Comparison of ENCODE assay signal across 1 cellular context in the genomic region with DNA sequence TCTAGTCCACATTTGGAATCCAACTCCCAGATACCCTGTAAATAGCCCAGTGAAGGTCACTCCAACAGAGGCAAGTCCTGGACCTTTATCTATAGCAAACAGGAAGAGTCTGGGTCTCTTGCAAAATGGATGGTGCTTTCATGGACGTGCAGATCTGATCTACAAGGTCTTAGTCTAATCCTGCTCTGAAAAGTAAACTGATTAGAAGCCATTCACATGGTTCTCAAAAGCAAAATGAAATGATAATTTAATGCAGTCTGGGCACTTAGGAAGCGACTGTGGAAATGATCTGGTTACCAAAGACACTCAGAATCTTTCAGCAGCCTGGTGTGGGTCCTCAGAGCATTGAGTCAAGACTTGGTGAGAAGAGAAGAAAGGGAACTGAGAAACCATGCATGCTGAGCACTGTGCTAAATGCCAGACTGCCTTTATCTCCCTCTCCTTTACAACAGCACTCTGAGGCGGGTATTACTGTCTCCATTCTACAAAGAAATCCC.
TF ChIP-seq lines count a peak whose summit lies in the region.

No MANE protein-coding gene starts in this region.

TF ChIP-seq in HepG2, 621 proteins besides CTCF, POLR2A, EP300 and RAD21 (continued from another document and continues in another):
- TF ChIP-seq, protein P1, sequence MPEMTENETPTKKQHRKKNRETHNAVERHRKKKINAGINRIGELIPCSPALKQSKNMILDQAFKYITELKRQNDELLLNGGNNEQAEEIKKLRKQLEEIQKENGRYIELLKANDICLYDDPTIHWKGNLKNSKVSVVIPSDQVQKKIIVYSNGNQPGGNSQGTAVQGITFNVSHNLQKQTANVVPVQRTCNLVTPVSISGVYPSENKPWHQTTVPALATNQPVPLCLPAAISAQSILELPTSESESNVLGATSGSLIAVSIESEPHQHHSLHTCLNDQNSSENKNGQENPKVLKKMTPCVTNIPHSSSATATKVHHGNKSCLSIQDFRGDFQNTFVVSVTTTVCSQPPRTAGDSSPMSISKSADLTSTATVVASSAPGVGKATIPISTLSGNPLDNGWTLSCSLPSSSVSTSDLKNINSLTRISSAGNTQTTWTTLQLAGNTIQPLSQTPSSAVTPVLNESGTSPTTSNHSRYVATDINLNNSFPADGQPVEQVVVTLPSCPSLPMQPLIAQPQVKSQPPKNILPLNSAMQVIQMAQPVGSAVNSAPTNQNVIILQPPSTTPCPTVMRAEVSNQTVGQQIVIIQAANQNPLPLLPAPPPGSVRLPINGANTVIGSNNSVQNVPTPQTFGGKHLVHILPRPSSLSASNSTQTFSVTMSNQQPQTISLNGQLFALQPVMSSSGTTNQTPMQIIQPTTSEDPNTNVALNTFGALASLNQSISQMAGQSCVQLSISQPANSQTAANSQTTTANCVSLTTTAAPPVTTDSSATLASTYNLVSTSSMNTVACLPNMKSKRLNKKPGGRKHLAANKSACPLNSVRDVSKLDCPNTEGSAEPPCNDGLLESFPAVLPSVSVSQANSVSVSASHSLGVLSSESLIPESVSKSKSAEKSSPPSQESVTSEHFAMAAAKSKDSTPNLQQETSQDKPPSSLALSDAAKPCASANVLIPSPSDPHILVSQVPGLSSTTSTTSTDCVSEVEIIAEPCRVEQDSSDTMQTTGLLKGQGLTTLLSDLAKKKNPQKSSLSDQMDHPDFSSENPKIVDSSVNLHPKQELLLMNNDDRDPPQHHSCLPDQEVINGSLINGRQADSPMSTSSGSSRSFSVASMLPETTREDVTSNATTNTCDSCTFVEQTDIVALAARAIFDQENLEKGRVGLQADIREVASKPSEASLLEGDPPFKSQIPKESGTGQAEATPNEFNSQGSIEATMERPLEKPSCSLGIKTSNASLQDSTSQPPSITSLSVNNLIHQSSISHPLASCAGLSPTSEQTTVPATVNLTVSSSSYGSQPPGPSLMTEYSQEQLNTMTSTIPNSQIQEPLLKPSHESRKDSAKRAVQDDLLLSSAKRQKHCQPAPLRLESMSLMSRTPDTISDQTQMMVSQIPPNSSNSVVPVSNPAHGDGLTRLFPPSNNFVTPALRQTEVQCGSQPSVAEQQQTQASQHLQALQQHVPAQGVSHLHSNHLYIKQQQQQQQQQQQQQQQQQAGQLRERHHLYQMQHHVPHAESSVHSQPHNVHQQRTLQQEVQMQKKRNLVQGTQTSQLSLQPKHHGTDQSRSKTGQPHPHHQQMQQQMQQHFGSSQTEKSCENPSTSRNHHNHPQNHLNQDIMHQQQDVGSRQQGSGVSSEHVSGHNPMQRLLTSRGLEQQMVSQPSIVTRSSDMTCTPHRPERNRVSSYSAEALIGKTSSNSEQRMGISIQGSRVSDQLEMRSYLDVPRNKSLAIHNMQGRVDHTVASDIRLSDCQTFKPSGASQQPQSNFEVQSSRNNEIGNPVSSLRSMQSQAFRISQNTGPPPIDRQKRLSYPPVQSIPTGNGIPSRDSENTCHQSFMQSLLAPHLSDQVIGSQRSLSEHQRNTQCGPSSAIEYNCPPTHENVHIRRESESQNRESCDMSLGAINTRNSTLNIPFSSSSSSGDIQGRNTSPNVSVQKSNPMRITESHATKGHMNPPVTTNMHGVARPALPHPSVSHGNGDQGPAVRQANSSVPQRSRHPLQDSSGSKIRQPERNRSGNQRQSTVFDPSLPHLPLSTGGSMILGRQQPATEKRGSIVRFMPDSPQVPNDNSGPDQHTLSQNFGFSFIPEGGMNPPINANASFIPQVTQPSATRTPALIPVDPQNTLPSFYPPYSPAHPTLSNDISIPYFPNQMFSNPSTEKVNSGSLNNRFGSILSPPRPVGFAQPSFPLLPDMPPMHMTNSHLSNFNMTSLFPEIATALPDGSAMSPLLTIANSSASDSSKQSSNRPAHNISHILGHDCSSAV (CRISPR knock-in tag; IDR thresholded peaks at IDR 0.05; ENCODE audit: borderline replicate concordance): no peak
- TF ChIP-seq HOMEZ (CRISPR knock-in tag; IDR thresholded peaks at IDR 0.05; ENCODE audit: low read depth) (peak; percentile 77; the same call in 1 of the 2 replicates), CAMTA2 (CRISPR knock-in tag; IDR thresholded peaks at IDR 0.05; ENCODE audit: borderline replicate concordance) (no peak), DR1 (CRISPR knock-in tag; IDR thresholded peaks at IDR 0.05) (no peak), CBX1 (IDR thresholded peaks at IDR 0.05; ENCODE audit: low read depth) (no peak), DMAP1 (CRISPR knock-in tag; IDR thresholded peaks at IDR 0.05) (no peak), E2F2 (CRISPR knock-in tag; IDR thresholded peaks at IDR 0.05; ENCODE audit: borderline replicate concordance) (no peak), ZNF619 (CRISPR knock-in tag; IDR thresholded peaks at IDR 0.05) (no peak), NFIC (IDR thresholded peaks at IDR 0.05; ENCODE audit: low read length) (0 out of 2 replicates have a peak, but pooled peaks have one; percentile 48), NBN (conservative IDR thresholded peaks at IDR 0.05) (no peak), KLF11 (CRISPR knock-in tag; IDR thresholded peaks at IDR 0.05) (no peak), CBFB (CRISPR knock-in tag; IDR thresholded peaks at IDR 0.05) (no peak), DPF2 (CRISPR knock-in tag; IDR thresholded peaks at IDR 0.05; ENCODE audit: borderline replicate concordance, low read depth) (peak; percentile 61; the same call in 1 of the 2 replicates), U2AF1 (optimal IDR thresholded peaks at IDR 0.05; ENCODE audit: low read depth, low read length) (no peak), PITX1 (CRISPR knock-in tag; IDR thresholded peaks at IDR 0.05) (peak; percentile 92), ZNF644 (CRISPR knock-in tag; IDR thresholded peaks at IDR 0.05; ENCODE audit: low read depth) (peak; percentile 90), MYNN (CRISPR knock-in tag; IDR thresholded peaks at IDR 0.05; ENCODE audit: low read depth) (no peak), TEAD3 (CRISPR knock-in tag; optimal IDR thresholded peaks at IDR 0.05; ENCODE audit: borderline replicate concordance) (peak; percentile 5), POLR2AphosphoS2 (IDR thresholded peaks at IDR 0.05; ENCODE audit: low read depth, low read length) (no peak), HNF4A (CRISPR knock-in tag; IDR thresholded peaks at IDR 0.05) (peak; percentile 81), SOX13 (IDR thresholded peaks at IDR 0.05) (no peak), SOX13 (CRISPR knock-in tag; conservative IDR thresholded peaks at IDR 0.05 in 1 of 2, IDR thresholded peaks at IDR 0.05 in 1 of 2) (peak in 1 of 2 experiments; percentile 49; a peak in 1 of 4 replicates), ZNF710 (CRISPR knock-in tag; IDR thresholded peaks at IDR 0.05; ENCODE audit: borderline replicate concordance) (peak; percentile 60; the same call in 1 of the 2 replicates), ZSCAN12 (CRISPR knock-in tag; IDR thresholded peaks at IDR 0.05) (no peak), FLYWCH1 (CRISPR knock-in tag; IDR thresholded peaks at IDR 0.05) (no peak), SIN3A (IDR thresholded peaks at IDR 0.05; ENCODE audit: borderline replicate concordance, low read depth, low read length) (no peak), ZNF501 (CRISPR knock-in tag; IDR thresholded peaks at IDR 0.05) (no peak), AGO2 (optimal IDR thresholded peaks at IDR 0.05; ENCODE audit: low read depth, low read length) (no peak), BHLHE40 (IDR thresholded peaks at IDR 0.05; ENCODE audit: low read length) (no peak), ZNF510 (CRISPR knock-in tag; IDR thresholded peaks at IDR 0.05; ENCODE audit: low read depth) (no peak), CC2D1A (CRISPR knock-in tag; IDR thresholded peaks at IDR 0.05) (no peak), ATM (IDR thresholded peaks at IDR 0.05; ENCODE audit: borderline replicate concordance) (no peak), MLXIP (CRISPR knock-in tag; IDR thresholded peaks at IDR 0.05; ENCODE audit: borderline replicate concordance) (no peak), ZNF629 (CRISPR knock-in tag; conservative IDR thresholded peaks at IDR 0.05) (0 out of 2 replicates have a peak, but pooled peaks have one; percentile 13)
- TF ChIP-seq, protein P2, sequence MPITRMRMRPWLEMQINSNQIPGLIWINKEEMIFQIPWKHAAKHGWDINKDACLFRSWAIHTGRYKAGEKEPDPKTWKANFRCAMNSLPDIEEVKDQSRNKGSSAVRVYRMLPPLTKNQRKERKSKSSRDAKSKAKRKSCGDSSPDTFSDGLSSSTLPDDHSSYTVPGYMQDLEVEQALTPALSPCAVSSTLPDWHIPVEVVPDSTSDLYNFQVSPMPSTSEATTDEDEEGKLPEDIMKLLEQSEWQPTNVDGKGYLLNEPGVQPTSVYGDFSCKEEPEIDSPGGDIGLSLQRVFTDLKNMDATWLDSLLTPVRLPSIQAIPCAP (CRISPR knock-in tag; IDR thresholded peaks at IDR 0.05; ENCODE audit: low read depth): no peak
- TF ChIP-seq, protein P3, sequence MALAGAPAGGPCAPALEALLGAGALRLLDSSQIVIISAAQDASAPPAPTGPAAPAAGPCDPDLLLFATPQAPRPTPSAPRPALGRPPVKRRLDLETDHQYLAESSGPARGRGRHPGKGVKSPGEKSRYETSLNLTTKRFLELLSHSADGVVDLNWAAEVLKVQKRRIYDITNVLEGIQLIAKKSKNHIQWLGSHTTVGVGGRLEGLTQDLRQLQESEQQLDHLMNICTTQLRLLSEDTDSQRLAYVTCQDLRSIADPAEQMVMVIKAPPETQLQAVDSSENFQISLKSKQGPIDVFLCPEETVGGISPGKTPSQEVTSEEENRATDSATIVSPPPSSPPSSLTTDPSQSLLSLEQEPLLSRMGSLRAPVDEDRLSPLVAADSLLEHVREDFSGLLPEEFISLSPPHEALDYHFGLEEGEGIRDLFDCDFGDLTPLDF (CRISPR knock-in tag; IDR thresholded peaks at IDR 0.05): no peak
- TF ChIP-seq, protein P4, sequence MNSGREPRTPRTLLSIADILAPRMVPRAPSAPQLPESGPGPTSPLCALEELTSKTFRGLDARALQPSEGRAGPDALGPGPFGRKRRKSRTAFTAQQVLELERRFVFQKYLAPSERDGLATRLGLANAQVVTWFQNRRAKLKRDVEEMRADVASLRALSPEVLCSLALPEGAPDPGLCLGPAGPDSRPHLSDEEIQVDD (CRISPR knock-in tag; IDR thresholded peaks at IDR 0.05; ENCODE audit: borderline replicate concordance): no peak
- TF ChIP-seq, protein P5, sequence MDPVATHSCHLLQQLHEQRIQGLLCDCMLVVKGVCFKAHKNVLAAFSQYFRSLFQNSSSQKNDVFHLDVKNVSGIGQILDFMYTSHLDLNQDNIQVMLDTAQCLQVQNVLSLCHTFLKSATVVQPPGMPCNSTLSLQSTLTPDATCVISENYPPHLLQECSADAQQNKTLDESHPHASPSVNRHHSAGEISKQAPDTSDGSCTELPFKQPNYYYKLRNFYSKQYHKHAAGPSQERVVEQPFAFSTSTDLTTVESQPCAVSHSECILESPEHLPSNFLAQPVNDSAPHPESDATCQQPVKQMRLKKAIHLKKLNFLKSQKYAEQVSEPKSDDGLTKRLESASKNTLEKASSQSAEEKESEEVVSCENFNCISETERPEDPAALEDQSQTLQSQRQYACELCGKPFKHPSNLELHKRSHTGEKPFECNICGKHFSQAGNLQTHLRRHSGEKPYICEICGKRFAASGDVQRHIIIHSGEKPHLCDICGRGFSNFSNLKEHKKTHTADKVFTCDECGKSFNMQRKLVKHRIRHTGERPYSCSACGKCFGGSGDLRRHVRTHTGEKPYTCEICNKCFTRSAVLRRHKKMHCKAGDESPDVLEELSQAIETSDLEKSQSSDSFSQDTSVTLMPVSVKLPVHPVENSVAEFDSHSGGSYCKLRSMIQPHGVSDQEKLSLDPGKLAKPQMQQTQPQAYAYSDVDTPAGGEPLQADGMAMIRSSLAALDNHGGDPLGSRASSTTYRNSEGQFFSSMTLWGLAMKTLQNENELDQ (CRISPR knock-in tag; IDR thresholded peaks at IDR 0.05; ENCODE audit: borderline replicate concordance): no peak
